In genomic region chr7:13981070-13981469, GRCh38 we compare ENCODE assay signal across 9 cellular contexts. TPM values are rescaled to one million over a fixed set of nuclear protein-coding genes. Genes with fewer than 3 reads are reported as not detected.
DNase-seq lines count a peak whose midpoint lies in the region; ATAC-seq, FAIRE-seq and TF ChIP-seq lines count a peak whose summit lies in the region.
"Had no signal": no experiment of that assay in that cellular context is flagged by ENCODE, and none has a peak within 500 bp of the region (broad histone marks: within the 10 kb centered on the region; RNA-seq: fewer than 3 reads in every experiment).

No MANE protein-coding gene starts in this region.

- no peak overlapping the region; the same call in 1 of the 2 replicates for H3K4me3 ChIP-seq in AG04450 (ENCODE audit: low read depth, low read length)
- H3K4me3 ChIP-seq in LNCaP clone FGC (ENCODE audit: low read depth, low read length) = no peak overlapping the region
- H3K4me3 ChIP-seq in bronchial epithelial cell (ENCODE audit: low read depth, low read length) = no peak overlapping the region
- H3K4me3 ChIP-seq in right lobe of liver = no peak overlapping the region

- H3K27me3 ChIP-seq in AG04450 (ENCODE audit: control insufficient read depth, insufficient read depth, low read length) (no peaks in the 10 kb centered on the region), bronchial epithelial cell (ENCODE audit: control insufficient read depth, insufficient read depth, low read length) (no peaks in the 10 kb centered on the region), right lobe of liver (no peaks in the 10 kb centered on the region)

- no peaks in the 10 kb centered on the region for H3K9me3 ChIP-seq in AG04450 (ENCODE audit: control insufficient read depth, insufficient read depth, low read length)
- H3K9me3 ChIP-seq in right lobe of liver = no peaks in the 10 kb centered on the region

- no peak for FAIRE-seq in bronchial epithelial cell (lab: Jason Lieb, UNC)

- TF ChIP-seq CTCF in AG04450 (IDR thresholded peaks at IDR 0.05; ENCODE audit: low read depth, low read length) (no peak), LNCaP clone FGC (IDR thresholded peaks at IDR 0.05; ENCODE audit: control insufficient read depth, extremely low read depth, insufficient read depth) (no peak), bronchial epithelial cell (IDR thresholded peaks at IDR 0.05; ENCODE audit: insufficient read depth, low read length, severe bottlenecking) (no peak), right lobe of liver (IDR thresholded peaks at IDR 0.05) (no peak), GM13977 (IDR thresholded peaks at IDR 0.05; ENCODE audit: extremely low read depth, insufficient read depth, missing control alignments) (no peak)

- DNase-seq in AG04450 (ENCODE audit: low read depth, low spot score) (peak; percentile 94), LNCaP clone FGC (ENCODE audit: low read depth) (peak; percentile 98), bronchial epithelial cell (ENCODE audit: low read depth) (peak; percentile 91), right lobe of liver (no peak), SHP77 treated with DMSO at 0.1 percent for 48 hours (lab: John Stamatoyannopoulos, UW) (no peak), GM13977 (ENCODE audit: low spot score) (no peak)
- DNase-seq: NCI-H526 had no signal

- no peaks in the 10 kb centered on the region for H3K4me1 ChIP-seq in right lobe of liver

- WGBS in right lobe of liver (ENCODE audit: insufficient coverage, low coverage, low lambda C conversion rate, missing lambda C conversion rate) = 11% methylated on average over 3 of the region's 3 CpGs

- TF ChIP-seq POLR2A in right lobe of liver (IDR thresholded peaks at IDR 0.05) = no peak

- CTCF ChIA-PET in AG04450 (lab: Charles Lee) = interaction anchor here (0.6 to 2.7 kb wide), 4 partner anchors 8 to 719 kb away, joined by 3 to 15 read pairs (median 8); partner anchors contain the start of gene ETV1

- ATAC-seq in right lobe of liver = peak; percentile 58 to 86 (median 60)
- ATAC-seq in HG03139 (IDR thresholded peaks at IDR 0.05; ENCODE audit: unreplicated experiment) = no peak
- ATAC-seq in GM21526 (IDR thresholded peaks at IDR 0.05; ENCODE audit: low FRiP score, unreplicated experiment) = no peak

- intact Hi-C loops in right lobe of liver (cut with DNase I) = no loop called here

- H3K27ac ChIP-seq in AG04450 (ENCODE audit: low read depth, low read length) = no peak overlapping the region
- H3K27ac ChIP-seq in right lobe of liver = no peak overlapping the region

- POLR2A ChIA-PET in AG04450 (lab: Yijun Ruan, JAX) = interaction anchor here (0.7 to 3.8 kb wide), 3 partner anchors 9 to 61 kb away, joined by 3 to 24 read pairs (median 5); partner anchors contain the start of gene ETV1

- in situ Hi-C loops in GM13977 (cut with MboI; ENCODE audit: low pct_unique_long_range_greater_than_20kb, low sequenced_read_pairs, unreplicated experiment) = no loop called here

- H3K36me3 ChIP-seq in bronchial epithelial cell (ENCODE audit: control insufficient read depth, insufficient read depth, low read length) (no peaks in the 10 kb centered on the region), right lobe of liver (no peaks in the 10 kb centered on the region)

RNA-seq across cellular contexts. Expression of gene ETV1, which starts 8.4 kb away (rescaled TPM):
- polyA plus RNA-seq in AG04450 (2011; rRNA removed) = 14.9 and 16.9 TPM in 2 replicates
- polyA minus RNA-seq in AG04450 (2011; rRNA and poly(A)+ RNA removed) = 19.7 and 22.6 TPM in 2 replicates
- total RNA-seq in bronchial epithelial cell (0.13 and 0.26 TPM in 2 replicates), right lobe of liver (1 to 10 TPM; 3.3 to 8.2 (median 5.6) TPM)

Comparison
In these comparisons a context has a peak if more than half of its experiments do, and no peak if none do; other contexts are left out.
1. DNase-seq: peak in AG04450 (single experiment), LNCaP clone FGC (single experiment) and bronchial epithelial cell (single experiment); none in right lobe of liver (0 of 3), SHP77 treated with DMSO at 0.1 percent for 48 hours (single experiment) and GM13977 (single experiment).
2. ATAC-seq: peak in right lobe of liver (4 of 4); none in HG03139 (single experiment) and GM21526 (single experiment).